18 cellular contexts compared by ENCODE assay signal in genomic region chr15:63794271-63794670, GRCh38.
"Had no signal": no experiment of that assay in that cellular context is flagged by ENCODE, and none has a peak within 500 bp of the region (broad histone marks: within the 10 kb centered on the region; RNA-seq: fewer than 3 reads in every experiment).

No MANE protein-coding gene starts in this region.

- H3K27me3 Mint-ChIP-seq: activated B cell treated with CpG ODN at 0.5 μM for 24 hours; activated CD8-positive, alpha-beta memory T cell treated with anti-CD3 and anti-CD28 coated beads, Interleukin-2, amount 10 ng/mL, durations not matched to agents 7 days and 5 days; activated CD8-positive, alpha-beta T cell treated with anti-CD3 and anti-CD28 coated beads for 36 hours; memory B cell had no signal

- DNase-seq: activated B cell treated with CpG ODN at 0.5 μM for 24 hours; activated CD4-positive, alpha-beta T cell treated with anti-CD3 and anti-CD28 coated beads for 48 hours; activated CD8-positive, alpha-beta memory T cell treated with anti-CD3 and anti-CD28 coated beads, Interleukin-2, amount 10 ng/mL, durations not matched to agents 7 days and 5 days; activated CD8-positive, alpha-beta T cell treated with anti-CD3 and anti-CD28 coated beads for 36 hours; aorta; dermis blood vessel endothelial cell; effector memory CD4-positive, alpha-beta T cell; foreskin keratinocyte; left colon; small intestine; stimulated activated CD4-positive, alpha-beta T cell treated with anti-CD3 and anti-CD28 coated beads, Interleukin-15, amount 100 ng/mL, for 24 hours; stimulated activated naive CD8-positive, alpha-beta T cell treated with anti-CD3 and anti-CD28 coated beads, Interleukin-15, Interleukin-2, amounts not matched to agents 100 U/mL and 50 U/mL, for 24 hours; upper lobe of right lung had no signal

- ATAC-seq: activated CD8-positive, alpha-beta memory T cell treated with anti-CD3 and anti-CD28 coated beads, Interleukin-2, amount 10 ng/mL, durations not matched to agents 7 days and 5 days; activated CD8-positive, alpha-beta T cell treated with anti-CD3 and anti-CD28 coated beads for 36 hours; foreskin keratinocyte; left colon; sciatic nerve; stimulated activated naive CD8-positive, alpha-beta T cell treated with anti-CD3 and anti-CD28 coated beads, Interleukin-15, Interleukin-2, amounts not matched to agents 100 U/mL and 50 U/mL, for 24 hours; upper lobe of right lung had no signal

- H3K9me3 Mint-ChIP-seq: memory B cell had no signal

- H2AFZ ChIP-seq: neural progenitor cell had no signal

- H3K27ac ChIP-seq: brain microvascular endothelial cell, foreskin keratinocyte, neural progenitor cell, upper lobe of right lung had no signal

- H3K9me3 ChIP-seq: upper lobe of right lung had no signal

- H3K27ac Mint-ChIP-seq: activated B cell treated with CpG ODN at 0.5 μM for 24 hours; activated CD8-positive, alpha-beta memory T cell treated with anti-CD3 and anti-CD28 coated beads, Interleukin-2, amount 10 ng/mL, durations not matched to agents 7 days and 5 days; activated CD8-positive, alpha-beta T cell treated with anti-CD3 and anti-CD28 coated beads for 36 hours; memory B cell; neural progenitor cell had no signal

- H3K4me1 Mint-ChIP-seq: neural progenitor cell had no signal

- H3K4me1 ChIP-seq: neural progenitor cell had no signal

- H3K36me3 ChIP-seq: brain microvascular endothelial cell, neural progenitor cell, upper lobe of right lung had no signal

- H3K4me2 ChIP-seq: neural progenitor cell had no signal

- H3K9ac ChIP-seq: neural progenitor cell had no signal

- H3K27me3 ChIP-seq: brain microvascular endothelial cell, foreskin keratinocyte, neural progenitor cell, upper lobe of right lung had no signal

- H3K4me3 ChIP-seq: neural progenitor cell, upper lobe of right lung had no signal

- FAIRE-seq: keratinocyte, small intestine had no signal

- H3K4me3 Mint-ChIP-seq: activated B cell treated with CpG ODN at 0.5 μM for 24 hours; activated CD8-positive, alpha-beta memory T cell treated with anti-CD3 and anti-CD28 coated beads, Interleukin-2, amount 10 ng/mL, durations not matched to agents 7 days and 5 days; activated CD8-positive, alpha-beta T cell treated with anti-CD3 and anti-CD28 coated beads for 36 hours; memory B cell; neural progenitor cell had no signal
